Comparison of ENCODE assay signal across 24 cellular contexts in genomic region chr2:232493701-232494426, GRCh38. TPM values are rescaled to one million over a fixed set of nuclear protein-coding genes. Genes with fewer than 3 reads are reported as not detected.
DNase-seq lines count a peak whose midpoint lies in the region; ATAC-seq, FAIRE-seq and TF ChIP-seq lines count a peak whose summit lies in the region.
"Had no signal": no experiment of that assay in that cellular context is flagged by ENCODE, and none has a peak within 500 bp of the region (broad histone marks: within the 10 kb centered on the region; RNA-seq: fewer than 3 reads in every experiment).

No MANE protein-coding gene starts in this region.

- no peak overlapping the region for H2BK15ac ChIP-seq in mesendoderm (replicated peaks; ENCODE audit: low read depth)

- H3K4ac ChIP-seq in mesendoderm (ENCODE audit: low read depth, low read length): no peak overlapping the region

- peaks cover 3% of the 10 kb centered on the region for H3K36me3 Mint-ChIP-seq in effector memory CD8-positive, alpha-beta T cell (ENCODE audit: insufficient read depth)
- H3K36me3 Mint-ChIP-seq: IgD-negative memory B cell had no signal

- H3K4me2 ChIP-seq in mesendoderm (ENCODE audit: low read length): no peak overlapping the region
- H3K4me2 ChIP-seq: BLaER1 had no signal

- no peak overlapping the region for H3K27ac Mint-ChIP-seq in effector memory CD8-positive, alpha-beta T cell
- H3K27ac Mint-ChIP-seq: CD4-positive, alpha-beta T cell had no signal

- no peak overlapping the region for H3K9ac ChIP-seq in kidney (ENCODE audit: low read length in 2 of 2)
- no peak overlapping the region for H3K9ac ChIP-seq in mesendoderm (ENCODE audit: low read length)
- H3K9ac ChIP-seq: BLaER1 had no signal

- no peak overlapping the region for H3K56ac ChIP-seq in mesendoderm (ENCODE audit: low read length)

- TF ChIP-seq CTCF in kidney (IDR thresholded peaks at IDR 0.05; ENCODE audit: borderline replicate concordance, extremely low read depth, insufficient read depth) (no peak), spleen (IDR thresholded peaks at IDR 0.05 in 8 of 11, conservative IDR thresholded peaks at IDR 0.05 in 3 of 11) (no peak)

- H3K23ac ChIP-seq in mesendoderm (ENCODE audit: low read length): no peak overlapping the region

- no peaks in the 10 kb centered on the region for H3K79me1 ChIP-seq in mesendoderm (ENCODE audit: low read length)

- H2BK120ac ChIP-seq in mesendoderm (ENCODE audit: low read depth, low read length): no peak overlapping the region

- no peak overlapping the region for H4K5ac ChIP-seq in mesendoderm (ENCODE audit: low read length)

- H3K4me3 Mint-ChIP-seq in effector memory CD8-positive, alpha-beta T cell: no peak overlapping the region
- H3K4me3 Mint-ChIP-seq: CD4-positive, alpha-beta T cell; IgD-negative memory B cell had no signal

- no peak for TF ChIP-seq POLR2A in spleen (IDR thresholded peaks at IDR 0.05)

- no peak for FAIRE-seq in kidney (lab: Jason Lieb, UNC)
- FAIRE-seq: HTR-8/SVneo had no signal

- H3K27me3 ChIP-seq in H7 (ENCODE audit: control insufficient read depth, insufficient read depth, low read length): peaks cover 7% of the 10 kb centered on the region
- peaks cover 0 to 41% (median 4%) of the 10 kb centered on the region in 7 donors for H3K27me3 ChIP-seq in spleen (replicated peaks in 1 of 7)
- H3K27me3 ChIP-seq in mesendoderm (ENCODE audit: insufficient read depth, low read length, poor library complexity): no peaks in the 10 kb centered on the region
- H3K27me3 ChIP-seq: Peyer's patch had no signal

- peaks cover 46 to 73% of the 10 kb centered on the region in 2 donors for H3K27me3 Mint-ChIP-seq in effector memory CD8-positive, alpha-beta T cell

- no peak overlapping the region for H3K4me3 ChIP-seq in H7 (ENCODE audit: insufficient read depth, low read depth, low read length)
- no peak overlapping the region for H3K4me3 ChIP-seq in kidney (ENCODE audit: low read length in 2 of 2)
- H3K4me3 ChIP-seq in spleen: no peak overlapping the region
- H3K4me3 ChIP-seq in mesendoderm (ENCODE audit: low read length): no peak overlapping the region
- H3K4me3 ChIP-seq: BLaER1, Peyer's patch had no signal

- no peaks in the 10 kb centered on the region for H3K36me3 ChIP-seq in H7 (replicated peaks; ENCODE audit: control insufficient read depth, insufficient read depth, low read length)
- H3K36me3 ChIP-seq in kidney (ENCODE audit: control insufficient read depth in 1 of 2, insufficient read depth in 2 of 2, low read length in 2 of 2): no peaks in the 10 kb centered on the region
- H3K36me3 ChIP-seq in spleen: no peaks in the 10 kb centered on the region
- H3K36me3 ChIP-seq in mesendoderm (ENCODE audit: control insufficient read depth, insufficient read depth, low read length): no peaks in the 10 kb centered on the region
- H3K36me3 ChIP-seq: BLaER1, Peyer's patch had no signal

- no peak overlapping the region for H4K8ac ChIP-seq in mesendoderm (ENCODE audit: low read depth, low read length)

- no peaks in the 10 kb centered on the region for H3K9me3 Mint-ChIP-seq in effector memory CD8-positive, alpha-beta T cell
- H3K9me3 Mint-ChIP-seq: CD4-positive, alpha-beta T cell had no signal

- H2AK5ac ChIP-seq in mesendoderm (ENCODE audit: low read length): no peak overlapping the region

- ATAC-seq in effector memory CD8-positive, alpha-beta T cell (replicated peaks): no peak
- no peak for ATAC-seq in GM21447 (IDR thresholded peaks at IDR 0.05; ENCODE audit: unreplicated experiment)

- no peaks in the 10 kb centered on the region for H3K9me3 ChIP-seq in kidney (ENCODE audit: control insufficient read depth in 1 of 2, low read length in 2 of 2)
- no peaks in the 10 kb centered on the region for H3K9me3 ChIP-seq in spleen
- H3K9me3 ChIP-seq: BLaER1, Peyer's patch had no signal

- DNase-seq in H7 (peak; percentile 58), NCI-H69 (lab: John Stamatoyannopoulos, UW) (peak; percentile 8), kidney (peak; percentile 40), spleen (peak; percentile 49), mesendoderm (no peak)
- DNase-seq in effector memory CD8-positive, alpha-beta T cell: no peak
- DNase-seq: CD4-positive, alpha-beta T cell; COR-L47; DMS79; GOT3; Karpas-422; MV-4-11; NCI-H1105 treated with DMSO at 0.1 percent for 48 hours; NCI-H2029 treated with DMSO at 0.1 percent for 48 hours; NCI-H226; NCI-H510A treated with DMSO at 0.1 percent for 48 hours; NCI-H774; Peyer's patch had no signal

- peaks cover 0 to 1% of the 10 kb centered on the region in 2 donors for H3K4me1 Mint-ChIP-seq in effector memory CD8-positive, alpha-beta T cell (ENCODE audit: low read depth in 2 of 2)

- WGBS in spleen, 5 donors: 60 to 87% (median 74%) methylated on average over 10 of the region's 10 CpGs
- WGBS in mesendoderm (ENCODE audit: extremely low coverage, insufficient coverage, low lambda C conversion rate): no CpG with 5 or more reads among the region's 10 CpGs

- no peak overlapping the region for H3K27ac ChIP-seq in kidney (ENCODE audit: low read depth in 2 of 2, low read length in 2 of 2)
- H3K27ac ChIP-seq in spleen: no peak overlapping the region
- no peak overlapping the region for H3K27ac ChIP-seq in mesendoderm (ENCODE audit: low read depth, low read length)
- H3K27ac ChIP-seq: BLaER1, Peyer's patch had no signal

- H2BK5ac ChIP-seq in mesendoderm (ENCODE audit: low read length): no peak overlapping the region

- H3K4me1 ChIP-seq in kidney (ENCODE audit: control insufficient read depth in 1 of 2, insufficient read depth in 1 of 2, low read depth in 1 of 2, low read length in 2 of 2) (no peaks in the 10 kb centered on the region), spleen (no peaks in the 10 kb centered on the region), mesendoderm (ENCODE audit: control insufficient read depth, low read depth, low read length) (no peaks in the 10 kb centered on the region)
- H3K4me1 ChIP-seq: BLaER1, Peyer's patch had no signal

- intact Hi-C loops in kidney (cut with DNase I) (no loop called here), spleen (cut with DNase I; ENCODE audit: low total_unique reads) (no loop called here)

- H3K79me2 ChIP-seq in mesendoderm (ENCODE audit: control insufficient read depth, insufficient read depth, low read length): no peaks in the 10 kb centered on the region

- H3K18ac ChIP-seq in mesendoderm (ENCODE audit: low read length): no peak overlapping the region

RNA-seq across cellular contexts. Expression of gene ECEL1, which starts 6.2 kb away (rescaled TPM):
- 12.5 and 17.2 TPM in 2 replicates for total RNA-seq in H7 (2014; rRNA removed; shearing (Covaris generic))
- total RNA-seq in kidney (6.7 TPM), spleen (10 to 100 TPM in 2 of 7 donors, under 1 TPM in 3, not detected in 2; 0.17 to 23.1 (median 0.34) TPM)
- polyA plus RNA-seq in kidney (ENCODE audit: insufficient read depth, low read depth, low replicate concordance) (8.5 TPM), spleen (1 to 10 TPM in 1 of 3 donors, under 1 TPM in 2; 0.10 to 1.6 (median 0.30) TPM)
- 0.86 TPM for polyA plus RNA-seq in mesendoderm (2013, experiment 1 of 2)
- 0.70 TPM for polyA plus RNA-seq in mesendoderm (2013, experiment 2 of 2)
- total RNA-seq: CD4-positive, alpha-beta T cell; M059J; Peyer's patch; SK-MEL-5 had no signal
- polyA plus RNA-seq: IgD-negative memory B cell had no signal

RNA-seq across cellular contexts. Expression of gene PRSS56, which starts 26.3 kb away (rescaled TPM):
- total RNA-seq in H7 (2014; rRNA removed; shearing (Covaris generic)): not detected in 2 replicates
- total RNA-seq in kidney: not detected
- not detected for polyA plus RNA-seq in kidney (ENCODE audit: insufficient read depth, low read depth, low replicate concordance)
- total RNA-seq in spleen: under 1 TPM in 1 of 7 donors, not detected in 6; 0.13 TPM
- polyA plus RNA-seq in spleen: under 1 TPM in 1 of 3 donors, not detected in 2; 0.04 TPM
- not detected for polyA plus RNA-seq in mesendoderm (2013, experiment 1 of 2)
- 0.01 TPM for polyA plus RNA-seq in mesendoderm (2013, experiment 2 of 2)
- total RNA-seq: CD4-positive, alpha-beta T cell; M059J; Peyer's patch; SK-MEL-5 had no signal
- polyA plus RNA-seq: IgD-negative memory B cell had no signal

RNA-seq across cellular contexts. Expression of gene CHRND, which starts 32.1 kb away (rescaled TPM):
- not detected in 2 replicates for total RNA-seq in H7 (2014; rRNA removed; shearing (Covaris generic))
- total RNA-seq in kidney: not detected
- not detected for polyA plus RNA-seq in kidney (ENCODE audit: insufficient read depth, low read depth, low replicate concordance)
- under 1 TPM in 1 of 7 donors, not detected in 6; 0.32 TPM for total RNA-seq in spleen
- not detected for polyA plus RNA-seq in spleen
- not detected for polyA plus RNA-seq in mesendoderm (2013, experiment 1 of 2)
- 0.04 TPM for polyA plus RNA-seq in mesendoderm (2013, experiment 2 of 2)
- total RNA-seq: CD4-positive, alpha-beta T cell; M059J; Peyer's patch had no signal
- polyA plus RNA-seq: IgD-negative memory B cell had no signal

RNA-seq across cellular contexts. Expression of gene ALPI, which starts 37.9 kb away (rescaled TPM):
- total RNA-seq in H7 (2014; rRNA removed; shearing (Covaris generic)): 0.10 TPM in 1 of 2 replicates, not detected in the other
- total RNA-seq in kidney (0.09 TPM), spleen (not detected)
- polyA plus RNA-seq in kidney (ENCODE audit: insufficient read depth, low read depth, low replicate concordance) (0.49 TPM), spleen (not detected)
- polyA plus RNA-seq in mesendoderm (2013, experiment 1 of 2): not detected
- polyA plus RNA-seq in mesendoderm (2013, experiment 2 of 2): not detected
- total RNA-seq: CD4-positive, alpha-beta T cell; M059J; SK-MEL-5 had no signal
- polyA plus RNA-seq: IgD-negative memory B cell had no signal

RNA-seq across cellular contexts. Expression of gene CHRNG, which starts 45.6 kb away (rescaled TPM):
- total RNA-seq in H7 (2014; rRNA removed; shearing (Covaris generic)): not detected in 2 replicates
- total RNA-seq in kidney (not detected), spleen (not detected)
- polyA plus RNA-seq in kidney (ENCODE audit: insufficient read depth, low read depth, low replicate concordance) (not detected), spleen (under 1 TPM in 1 of 3 donors, not detected in 2; 0.06 TPM)
- polyA plus RNA-seq in mesendoderm (2013, experiment 1 of 2): not detected
- not detected for polyA plus RNA-seq in mesendoderm (2013, experiment 2 of 2)
- total RNA-seq: CD4-positive, alpha-beta T cell; M059J; Peyer's patch; SK-MEL-5 had no signal
- polyA plus RNA-seq: IgD-negative memory B cell had no signal

Comparison
In these comparisons a context has a peak if more than half of its experiments do, and no peak if none do; other contexts are left out.
1. DNase-seq: peak in H7 (single experiment), NCI-H69 (single experiment), kidney (single experiment) and spleen (single experiment); none in effector memory CD8-positive, alpha-beta T cell (0 of 3) and mesendoderm (single experiment).